In genomic region chr3:182078314-182078713, GRCh38 we compare ENCODE assay signal across 26 cellular contexts.
DNase-seq lines count a peak whose midpoint lies in the region; ATAC-seq, FAIRE-seq and TF ChIP-seq lines count a peak whose summit lies in the region.
"Had no signal": no experiment of that assay in that cellular context is flagged by ENCODE, and none has a peak within 500 bp of the region (broad histone marks: within the 10 kb centered on the region; RNA-seq: fewer than 3 reads in every experiment).

No MANE protein-coding gene starts in this region.

- no peak overlapping the region for H3K4me3 Mint-ChIP-seq in activated CD4-positive, alpha-beta T cell treated with anti-CD3 and anti-CD28 coated beads, Interleukin-2, amount 10 ng/mL, durations not matched to agents 7 days and 5 days
- H3K4me3 Mint-ChIP-seq: HFFc6 had no signal

- no peak for FAIRE-seq in A549 (lab: Jason Lieb, UNC)
- FAIRE-seq: G401.6, GM12878, GM19239, HepG2 had no signal

- TF ChIP-seq CTCF in A549 (IDR thresholded peaks at IDR 0.05) (no peak), epithelial cell of proximal tubule (conservative IDR thresholded peaks at IDR 0.05; ENCODE audit: low read depth, low read length) (no peak)

- TF ChIP-seq POLR2A in A549 (IDR thresholded peaks at IDR 0.05; ENCODE audit: low read length) = no peak

- no peak overlapping the region for H3K27ac Mint-ChIP-seq in activated CD4-positive, alpha-beta T cell treated with anti-CD3 and anti-CD28 coated beads, Interleukin-2, amount 10 ng/mL, durations not matched to agents 7 days and 5 days
- H3K27ac Mint-ChIP-seq: HFFc6 had no signal

- WGBS in A549 (ENCODE audit: missing lambda C conversion rate) = 0% methylated on average over 3 of the region's 3 CpGs

- no peaks in the 10 kb centered on the region for H3K9me3 ChIP-seq in A549
- H3K9me3 ChIP-seq: HAP-1 had no signal

- H3K4me2 ChIP-seq in A549 = peak overlapping the region; percentile 91

- POLR2A ChIA-PET in A549 (lab: Yijun Ruan, JAX) = no interaction called here
- POLR2A ChIA-PET in activated CD4-positive, alpha-beta T cell treated with anti-CD3 and anti-CD28 coated beads, Interleukin-2, amount 10 ng/mL, durations not matched to agents 7 days and 5 days (lab: Charles Lee) = no interaction called here

- H3K36me3 Mint-ChIP-seq in activated CD4-positive, alpha-beta T cell treated with anti-CD3 and anti-CD28 coated beads, Interleukin-2, amount 10 ng/mL, durations not matched to agents 7 days and 5 days (ENCODE audit: low read depth) = no peaks in the 10 kb centered on the region

- peak in 1 of 2 experiments; percentile 27; a peak in 1 of 5 replicates for TF ChIP-seq RAD21 in A549 (conservative IDR thresholded peaks at IDR 0.05 in 1 of 2, IDR thresholded peaks at IDR 0.05 in 1 of 2)

- H3K9me3 Mint-ChIP-seq in activated CD4-positive, alpha-beta T cell treated with anti-CD3 and anti-CD28 coated beads, Interleukin-2, amount 10 ng/mL, durations not matched to agents 7 days and 5 days = no peaks in the 10 kb centered on the region

- ATAC-seq in A549 = peak; percentile 80 to 88
- ATAC-seq: GM12878, HepG2 had no signal

- H3K27ac ChIP-seq in A549 = peak overlapping the region; percentile 76 to 80
- H3K27ac ChIP-seq: 22Rv1, HL-60, RWPE1 had no signal

- no peaks in the 10 kb centered on the region for H3K4me1 Mint-ChIP-seq in activated CD4-positive, alpha-beta T cell treated with anti-CD3 and anti-CD28 coated beads, Interleukin-2, amount 10 ng/mL, durations not matched to agents 7 days and 5 days

- CTCF ChIA-PET in A549 (lab: Yijun Ruan, JAX) = no interaction called here
- CTCF ChIA-PET in activated CD4-positive, alpha-beta T cell treated with anti-CD3 and anti-CD28 coated beads, Interleukin-2, amount 10 ng/mL, durations not matched to agents 7 days and 5 days (lab: Charles Lee) = no interaction called here

- H3K4me3 ChIP-seq in A549 = peak overlapping the region; percentile 14; the same call in 2 of the 3 replicates
- H3K4me3 ChIP-seq in epithelial cell of proximal tubule (ENCODE audit: low read depth, low read length) = no peak overlapping the region
- H3K4me3 ChIP-seq: GM12878, HAP-1 had no signal

- peaks cover 43% of the 10 kb centered on the region for H3K4me1 ChIP-seq in A549

- DNase-seq in A549 (ENCODE audit: low read depth in 1 of 2, low spot score in 1 of 2) (peak; percentile 47 to 74), HK-2 (ENCODE audit: unreplicated experiment) (peak; percentile 43), epithelial cell of proximal tubule (ENCODE audit: low read depth) (peak; percentile 29), kidney glomerular epithelial cell (lab: John Stamatoyannopoulos, UW) (peak; percentile 62), DMS79 treated with DMSO at 0.1 percent for 48 hours (lab: John Stamatoyannopoulos, UW) (no peak), globus pallidus (ENCODE audit: low spot score) (no peak)
- DNase-seq in activated CD4-positive, alpha-beta T cell treated with anti-CD3 and anti-CD28 coated beads, Interleukin-2, amount 10 ng/mL, durations not matched to agents 7 days and 5 days = no peak
- DNase-seq in activated naive CD4-positive, alpha-beta T cell (lab: John Stamatoyannopoulos, UW) = no peak
- DNase-seq: DMS53, HFFc6, Karpas-422, NCI-H1092, NCI-H1417 treated with DMSO at 0.1 percent for 48 hours, NCI-H1694 treated with DMSO at 0.1 percent for 48 hours, NCI-H2081, NCI-H2227 treated with DMSO at 0.1 percent for 48 hours, NCI-H526 treated with DMSO at 0.1 percent for 48 hours, SHP77 had no signal

- no peaks in the 10 kb centered on the region for H3K27me3 Mint-ChIP-seq in activated CD4-positive, alpha-beta T cell treated with anti-CD3 and anti-CD28 coated beads, Interleukin-2, amount 10 ng/mL, durations not matched to agents 7 days and 5 days

- peak; percentile 30 to 31; a peak in 2 of 5 replicates for TF ChIP-seq EP300 in A549 (IDR thresholded peaks at IDR 0.05)

TF ChIP-seq in A549, 52 proteins besides CTCF, POLR2A, EP300 and RAD21:
- TF ChIP-seq GATA3 (IDR thresholded peaks at IDR 0.05; ENCODE audit: borderline replicate concordance) = peak; percentile 71; the same call in 1 of the 2 replicates
- no peak for TF ChIP-seq HOXA7 (CRISPR knock-in tag; IDR thresholded peaks at IDR 0.05)
- TF ChIP-seq FOXS1 (CRISPR knock-in tag; IDR thresholded peaks at IDR 0.05) = no peak
- no peak for TF ChIP-seq SMC3 (IDR thresholded peaks at IDR 0.05)
- no peak for TF ChIP-seq PHF8 (IDR thresholded peaks at IDR 0.05; ENCODE audit: borderline replicate concordance, low read depth)
- peak; percentile 60 for TF ChIP-seq JUNB (IDR thresholded peaks at IDR 0.05)
- no peak for TF ChIP-seq FOSL2 (IDR thresholded peaks at IDR 0.05)
- TF ChIP-seq FOSL2 (CRISPR knock-in tag; IDR thresholded peaks at IDR 0.05) = peak; percentile 55; the same call in 1 of the 2 replicates
- TF ChIP-seq HOXB13 (CRISPR knock-in tag; IDR thresholded peaks at IDR 0.05; ENCODE audit: low read depth) = no peak
- TF ChIP-seq RFX5 (IDR thresholded peaks at IDR 0.05) = no peak
- TF ChIP-seq FOSB (CRISPR knock-in tag; IDR thresholded peaks at IDR 0.05) = no peak
- TF ChIP-seq POLR2AphosphoS2 (conservative IDR thresholded peaks at IDR 0.05; ENCODE audit: low read length) = no peak
- 0 out of 5 replicates have a peak, but pooled peaks of 1 of the 2 experiments have one; percentile 36 for TF ChIP-seq JUN (IDR thresholded peaks at IDR 0.05)
TF ChIP-seq in A549: peak in this region for 4.

Comparison
In these comparisons a context has a peak if more than half of its experiments do, and no peak if none do; other contexts are left out.
1. DNase-seq: peak in A549 (2 of 2), HK-2 (single experiment), epithelial cell of proximal tubule (single experiment) and kidney glomerular epithelial cell (single experiment); none in activated CD4-positive, alpha-beta T cell treated with anti-CD3 and anti-CD28 coated beads, Interleukin-2, amount 10 ng/mL, durations not matched to agents 7 days and 5 days (single experiment), activated naive CD4-positive, alpha-beta T cell (0 of 4), DMS79 treated with DMSO at 0.1 percent for 48 hours (single experiment) and globus pallidus (single experiment).